Comparison of ENCODE assay signal across 8 cellular contexts in the genomic region with DNA sequence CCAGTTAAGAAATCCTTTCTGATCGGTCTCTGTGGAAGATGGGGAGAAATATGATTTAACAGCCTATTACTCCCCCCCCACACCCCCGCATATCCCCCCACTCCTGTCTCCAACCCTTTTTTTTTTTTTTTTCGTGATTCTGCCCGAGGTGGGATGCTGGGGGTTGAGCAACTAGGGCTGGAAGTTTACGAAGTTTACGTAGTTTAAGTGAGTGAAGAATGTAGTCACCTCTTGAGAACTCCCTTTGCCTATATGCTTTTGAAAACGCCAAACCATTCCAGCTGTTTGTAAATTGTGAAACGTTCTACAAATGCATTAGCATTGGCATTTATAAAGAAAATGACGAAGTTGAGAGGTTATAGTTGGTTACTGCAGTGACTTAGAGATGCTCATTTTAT. TPM values are rescaled to one million over a fixed set of nuclear protein-coding genes. Genes with fewer than 3 reads are reported as not detected.
DNase-seq lines count a peak whose midpoint lies in the region; ATAC-seq, FAIRE-seq and TF ChIP-seq lines count a peak whose summit lies in the region.

No MANE protein-coding gene starts in this region.

- ATAC-seq in lower lobe of right lung: peak; percentile 41 to 69

- H3K4me3 ChIP-seq in NB4 (ENCODE audit: low read depth, low read length): peak overlapping the region; percentile 49
- peak overlapping the region; percentile 82 for H3K4me3 ChIP-seq in lower lobe of right lung
- peak overlapping the region; percentile 61 to 69 for H3K4me3 ChIP-seq in uterus

- TF ChIP-seq CTCF in NB4 (IDR thresholded peaks at IDR 0.05; ENCODE audit: low read depth, low read length) (no peak), lower lobe of right lung (IDR thresholded peaks at IDR 0.05) (no peak), uterus (IDR thresholded peaks at IDR 0.05) (no peak)

- H3K27me3 ChIP-seq in lower lobe of right lung (ENCODE audit: low read depth): no peaks in the 10 kb centered on the region
- H3K27me3 ChIP-seq in uterus: no peaks in the 10 kb centered on the region

- H3K27ac ChIP-seq in lower lobe of right lung: peak overlapping the region; percentile 90
- H3K27ac ChIP-seq in uterus: peak overlapping the region; percentile 91 to 95

- H3K36me3 ChIP-seq in lower lobe of right lung (no peaks in the 10 kb centered on the region), uterus (no peaks in the 10 kb centered on the region)

- H3K9me3 ChIP-seq in lower lobe of right lung: no peaks in the 10 kb centered on the region
- H3K9me3 ChIP-seq in uterus: no peaks in the 10 kb centered on the region

- intact Hi-C loops in lower lobe of right lung (cut with DNase I) (no loop called here), uterus (cut with DNase I; ENCODE audit: low total_unique reads) (loop anchor here (10.0 kb wide), 1 partner anchor 54 kb away; no protein-coding TSS in a partner anchor)

- FAIRE-seq in GM18507 (lab: Jason Lieb, UNC): peak; percentile 18

- DNase-seq in GM18507 (ENCODE audit: extremely low spot score, insufficient read length, low read depth) (no peak), NB4 (ENCODE audit: low read depth) (peak; percentile 33), dermis microvascular lymphatic vessel endothelial cell (ENCODE audit: low read depth in 2 of 2) (peak; percentile 14 to 67), lower lobe of right lung (no peak), uterus (no peak), NCI-H82 treated with DMSO at 0.1 percent for 48 hours (lab: John Stamatoyannopoulos, UW; ENCODE audit: unreplicated experiment) (no peak), NCI-H2196 (lab: John Stamatoyannopoulos, UW; ENCODE audit: unreplicated experiment) (no peak)
- no peak for DNase-seq in activated CD8-positive, alpha-beta memory T cell treated with anti-CD3 and anti-CD28 coated beads, Interleukin-2, amount 50 U/mL, for 4 hours

- peaks cover 4% of the 10 kb centered on the region for H3K4me1 ChIP-seq in lower lobe of right lung
- no peaks in the 10 kb centered on the region for H3K4me1 ChIP-seq in uterus

- no peak for TF ChIP-seq POLR2A in NB4 (IDR thresholded peaks at IDR 0.05; ENCODE audit: extremely low read depth, insufficient read length)
- TF ChIP-seq POLR2A in uterus (IDR thresholded peaks at IDR 0.05): no peak

RNA-seq across cellular contexts. Expression of a gene that starts 0.8 kb away (rescaled TPM):
- 0.77 and 1.1 TPM in 2 replicates for total RNA-seq in dermis microvascular lymphatic vessel endothelial cell
- 16.5 TPM for total RNA-seq in lower lobe of right lung
- 10 to 100 TPM in 3 of 4 donors, 1 to 10 TPM in 1; 9.5 to 48.4 (median 34.9) TPM for total RNA-seq in uterus

Comparison
In these comparisons a context has a peak if more than half of its experiments do, and no peak if none do; other contexts are left out.
1. DNase-seq: peak in NB4 (single experiment) and dermis microvascular lymphatic vessel endothelial cell (2 of 2); none in GM18507 (single experiment), lower lobe of right lung (single experiment), uterus (0 of 2), NCI-H82 treated with DMSO at 0.1 percent for 48 hours (single experiment), activated CD8-positive, alpha-beta memory T cell treated with anti-CD3 and anti-CD28 coated beads, Interleukin-2, amount 50 U/mL, for 4 hours (single experiment) and NCI-H2196 (single experiment).
2. Peak in every context shown above with its lines, with median percentiles within 50 percentile points of each other: H3K4me3 ChIP-seq.